25 cellular contexts compared by ENCODE assay signal in the genomic region with DNA sequence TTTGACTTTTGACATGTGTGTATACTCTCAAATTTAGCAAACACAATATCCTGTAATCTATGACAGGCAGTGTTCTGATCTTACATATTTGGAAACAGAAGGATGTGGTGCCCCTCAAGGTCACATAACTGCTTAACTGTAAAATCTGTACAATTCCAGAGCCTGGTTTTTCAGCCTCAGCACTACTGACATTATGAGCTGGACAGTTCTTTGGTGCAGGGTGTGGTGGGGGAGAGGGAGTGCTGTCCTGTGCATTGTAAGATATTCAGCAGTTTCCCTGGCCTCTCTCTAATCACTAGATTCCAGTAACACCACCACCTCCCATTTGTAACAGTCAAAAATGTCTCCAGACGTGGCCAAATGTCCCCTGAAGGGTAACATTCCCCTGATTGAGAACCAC. TPM values are rescaled to one million over a fixed set of nuclear protein-coding genes. Genes with fewer than 3 reads are reported as not detected.
"Had no signal": no experiment of that assay in that cellular context is flagged by ENCODE, and none has a peak within 500 bp of the region (broad histone marks: within the 10 kb centered on the region; RNA-seq: fewer than 3 reads in every experiment).

No MANE protein-coding gene starts in this region.

- FAIRE-seq: HepG2, K562 had no signal

- ATAC-seq: HepG2, K562, Panc1, PC-3 had no signal

- H3K9ac ChIP-seq: KMS-11 had no signal

- H3K4me2 ChIP-seq: KMS-11 had no signal

- H3K4me3 Mint-ChIP-seq: IgD-negative memory B cell had no signal

- H3K9me3 Mint-ChIP-seq: IgD-negative memory B cell had no signal

- H3K4me3 ChIP-seq: K562 had no signal

- H3K27ac Mint-ChIP-seq: IgD-negative memory B cell had no signal

- H3K27ac ChIP-seq: KMS-11, RWPE1 had no signal

- DNase-seq: Kasumi-1, MM.1S, NCI-H1092 treated with DMSO at 0.1 percent for 48 hours, NCI-H1436, NCI-H187, NCI-H2029, NCI-H2081 treated with DMSO at 0.1 percent for 48 hours, NCI-H2171, NCI-H226, NCI-H446, NCI-H510A, NCI-H524 treated with DMSO at 0.1 percent for 48 hours, NCI-H69, NCI-H774, SHP77 had no signal

- H3K27me3 Mint-ChIP-seq: IgD-negative memory B cell had no signal

RNA-seq across cellular contexts. Expression of gene OR5B21, which starts 1.8 kb away (rescaled TPM):
- total RNA-seq: HepG2, HT-29, K562, M059J, PC-3, SK-MEL-5 had no signal
- polyA plus RNA-seq: HepG2, IgD-negative memory B cell, K562 had no signal
